ENCODE assay signal across 1 cellular context in the genomic region with DNA sequence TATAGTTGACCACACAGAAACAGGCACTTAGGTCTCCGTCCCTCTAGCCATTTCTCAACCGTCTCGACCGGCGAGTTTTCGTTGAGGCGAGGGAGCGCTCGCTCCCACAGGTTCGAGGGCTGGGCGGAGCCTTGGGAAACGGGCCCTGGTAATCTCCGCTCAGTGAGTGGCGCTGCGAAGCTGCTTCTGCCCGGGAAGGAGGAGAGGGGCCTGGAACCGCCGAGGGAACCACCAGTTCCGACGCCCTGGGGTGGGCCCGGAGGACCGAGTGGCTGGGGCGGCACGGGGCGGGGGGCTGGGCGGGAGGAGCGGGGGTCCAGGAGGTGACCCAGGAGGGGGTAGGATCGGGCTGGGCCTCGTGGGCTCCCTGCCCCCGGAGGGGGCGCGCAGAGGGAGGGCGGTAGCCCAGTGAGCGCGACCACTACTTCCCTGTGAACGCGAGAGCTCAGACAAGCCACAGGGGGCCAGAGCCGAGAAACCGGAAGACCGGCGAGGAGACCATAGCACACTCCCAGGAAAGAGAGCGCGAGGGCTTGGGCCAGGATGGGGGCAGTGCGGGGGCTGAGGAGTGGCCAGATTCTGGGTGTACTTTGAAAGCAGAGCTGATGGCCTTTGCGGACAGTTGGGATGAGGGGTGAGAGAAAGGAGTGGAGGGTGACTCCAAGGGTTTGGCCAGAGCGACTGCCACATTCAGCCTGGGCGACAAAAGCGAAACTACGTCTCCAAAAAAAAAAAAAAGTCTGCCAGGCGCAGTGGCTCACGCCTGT.
TF ChIP-seq lines count a peak whose summit lies in the region.

No MANE protein-coding gene starts in this region.

TF ChIP-seq in HepG2, 621 proteins besides CTCF, POLR2A, EP300 and RAD21 (continued from another document and continues in another):
- TF ChIP-seq, protein P1, sequence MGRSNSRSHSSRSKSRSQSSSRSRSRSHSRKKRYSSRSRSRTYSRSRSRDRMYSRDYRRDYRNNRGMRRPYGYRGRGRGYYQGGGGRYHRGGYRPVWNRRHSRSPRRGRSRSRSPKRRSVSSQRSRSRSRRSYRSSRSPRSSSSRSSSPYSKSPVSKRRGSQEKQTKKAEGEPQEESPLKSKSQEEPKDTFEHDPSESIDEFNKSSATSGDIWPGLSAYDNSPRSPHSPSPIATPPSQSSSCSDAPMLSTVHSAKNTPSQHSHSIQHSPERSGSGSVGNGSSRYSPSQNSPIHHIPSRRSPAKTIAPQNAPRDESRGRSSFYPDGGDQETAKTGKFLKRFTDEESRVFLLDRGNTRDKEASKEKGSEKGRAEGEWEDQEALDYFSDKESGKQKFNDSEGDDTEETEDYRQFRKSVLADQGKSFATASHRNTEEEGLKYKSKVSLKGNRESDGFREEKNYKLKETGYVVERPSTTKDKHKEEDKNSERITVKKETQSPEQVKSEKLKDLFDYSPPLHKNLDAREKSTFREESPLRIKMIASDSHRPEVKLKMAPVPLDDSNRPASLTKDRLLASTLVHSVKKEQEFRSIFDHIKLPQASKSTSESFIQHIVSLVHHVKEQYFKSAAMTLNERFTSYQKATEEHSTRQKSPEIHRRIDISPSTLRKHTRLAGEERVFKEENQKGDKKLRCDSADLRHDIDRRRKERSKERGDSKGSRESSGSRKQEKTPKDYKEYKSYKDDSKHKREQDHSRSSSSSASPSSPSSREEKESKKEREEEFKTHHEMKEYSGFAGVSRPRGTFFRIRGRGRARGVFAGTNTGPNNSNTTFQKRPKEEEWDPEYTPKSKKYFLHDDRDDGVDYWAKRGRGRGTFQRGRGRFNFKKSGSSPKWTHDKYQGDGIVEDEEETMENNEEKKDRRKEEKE (IDR thresholded peaks at IDR 0.05) = no peak
- peak; percentile 8; the same call in 1 of the 2 replicates for TF ChIP-seq SATB2 (CRISPR knock-in tag; IDR thresholded peaks at IDR 0.05)
- no peak; the same call in 1 of the 2 replicates for TF ChIP-seq DNMT3B (CRISPR knock-in tag; conservative IDR thresholded peaks at IDR 0.05)
- TF ChIP-seq, protein P2, sequence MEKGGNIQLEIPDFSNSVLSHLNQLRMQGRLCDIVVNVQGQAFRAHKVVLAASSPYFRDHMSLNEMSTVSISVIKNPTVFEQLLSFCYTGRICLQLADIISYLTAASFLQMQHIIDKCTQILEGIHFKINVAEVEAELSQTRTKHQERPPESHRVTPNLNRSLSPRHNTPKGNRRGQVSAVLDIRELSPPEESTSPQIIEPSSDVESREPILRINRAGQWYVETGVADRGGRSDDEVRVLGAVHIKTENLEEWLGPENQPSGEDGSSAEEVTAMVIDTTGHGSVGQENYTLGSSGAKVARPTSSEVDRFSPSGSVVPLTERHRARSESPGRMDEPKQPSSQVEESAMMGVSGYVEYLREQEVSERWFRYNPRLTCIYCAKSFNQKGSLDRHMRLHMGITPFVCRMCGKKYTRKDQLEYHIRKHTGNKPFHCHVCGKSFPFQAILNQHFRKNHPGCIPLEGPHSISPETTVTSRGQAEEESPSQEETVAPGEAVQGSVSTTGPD (CRISPR knock-in tag; IDR thresholded peaks at IDR 0.05) = no peak
- TF ChIP-seq ZNF777 (CRISPR knock-in tag; IDR thresholded peaks at IDR 0.05) = peak; percentile 79; the same call in 1 of the 2 replicates
- no peak for TF ChIP-seq MED8 (CRISPR knock-in tag; IDR thresholded peaks at IDR 0.05; ENCODE audit: insufficient replicate concordance)
- TF ChIP-seq, protein P3, sequence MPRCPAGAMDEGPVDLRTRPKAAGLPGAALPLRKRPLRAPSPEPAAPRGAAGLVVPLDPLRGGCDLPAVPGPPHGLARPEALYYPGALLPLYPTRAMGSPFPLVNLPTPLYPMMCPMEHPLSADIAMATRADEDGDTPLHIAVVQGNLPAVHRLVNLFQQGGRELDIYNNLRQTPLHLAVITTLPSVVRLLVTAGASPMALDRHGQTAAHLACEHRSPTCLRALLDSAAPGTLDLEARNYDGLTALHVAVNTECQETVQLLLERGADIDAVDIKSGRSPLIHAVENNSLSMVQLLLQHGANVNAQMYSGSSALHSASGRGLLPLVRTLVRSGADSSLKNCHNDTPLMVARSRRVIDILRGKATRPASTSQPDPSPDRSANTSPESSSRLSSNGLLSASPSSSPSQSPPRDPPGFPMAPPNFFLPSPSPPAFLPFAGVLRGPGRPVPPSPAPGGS (CRISPR knock-in tag; IDR thresholded peaks at IDR 0.05) = no peak
- 0 out of 2 replicates have a peak, but pooled peaks have one; percentile 1 for TF ChIP-seq FOXA3 (CRISPR knock-in tag; IDR thresholded peaks at IDR 0.05)
- TF ChIP-seq ZNF570 (CRISPR knock-in tag; IDR thresholded peaks at IDR 0.05; ENCODE audit: borderline replicate concordance) = no peak; the same call in 1 of the 2 replicates
- TF ChIP-seq RBM22 (optimal IDR thresholded peaks at IDR 0.05; ENCODE audit: low read length) = peak; percentile 64
- no peak for TF ChIP-seq YEATS2 (CRISPR knock-in tag; IDR thresholded peaks at IDR 0.05; ENCODE audit: borderline replicate concordance)
- TF ChIP-seq, protein P4, sequence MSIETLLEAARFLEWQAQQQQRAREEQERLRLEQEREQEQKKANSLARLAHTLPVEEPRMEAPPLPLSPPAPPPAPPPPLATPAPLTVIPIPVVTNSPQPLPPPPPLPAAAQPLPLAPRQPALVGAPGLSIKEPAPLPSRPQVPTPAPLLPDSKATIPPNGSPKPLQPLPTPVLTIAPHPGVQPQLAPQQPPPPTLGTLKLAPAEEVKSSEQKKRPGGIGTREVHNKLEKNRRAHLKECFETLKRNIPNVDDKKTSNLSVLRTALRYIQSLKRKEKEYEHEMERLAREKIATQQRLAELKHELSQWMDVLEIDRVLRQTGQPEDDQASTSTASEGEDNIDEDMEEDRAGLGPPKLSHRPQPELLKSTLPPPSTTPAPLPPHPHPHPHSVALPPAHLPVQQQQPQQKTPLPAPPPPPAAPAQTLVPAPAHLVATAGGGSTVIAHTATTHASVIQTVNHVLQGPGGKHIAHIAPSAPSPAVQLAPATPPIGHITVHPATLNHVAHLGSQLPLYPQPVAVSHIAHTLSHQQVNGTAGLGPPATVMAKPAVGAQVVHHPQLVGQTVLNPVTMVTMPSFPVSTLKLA (IDR thresholded peaks at IDR 0.05) = no peak
- TF ChIP-seq JUNB (CRISPR knock-in tag; IDR thresholded peaks at IDR 0.05; ENCODE audit: borderline replicate concordance) = no peak
- no peak; the same call in 1 of the 2 replicates for TF ChIP-seq ARNT2 (CRISPR knock-in tag; IDR thresholded peaks at IDR 0.05; ENCODE audit: low read depth)
- TF ChIP-seq MEF2D (CRISPR knock-in tag; IDR thresholded peaks at IDR 0.05) = no peak; the same call in 1 of the 2 replicates
- TF ChIP-seq TOE1 (CRISPR knock-in tag; IDR thresholded peaks at IDR 0.05) = no peak
- TF ChIP-seq, protein P5, sequence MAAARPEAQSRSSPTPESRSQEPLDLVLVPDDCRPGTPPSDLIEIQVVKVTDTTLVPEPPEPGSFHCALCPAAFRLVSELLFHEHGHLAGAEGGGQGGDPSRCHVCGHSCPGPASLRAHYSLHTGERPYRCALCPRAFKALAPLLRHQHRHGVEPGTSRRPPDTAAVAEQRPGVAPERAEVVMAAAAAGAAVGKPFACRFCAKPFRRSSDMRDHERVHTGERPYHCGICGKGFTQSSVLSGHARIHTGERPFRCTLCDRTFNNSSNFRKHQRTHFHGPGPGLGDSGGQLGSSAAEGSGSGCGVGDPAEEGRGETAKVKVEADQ (CRISPR knock-in tag; IDR thresholded peaks at IDR 0.05; ENCODE audit: borderline replicate concordance) = no peak; the same call in 1 of the 2 replicates
- TF ChIP-seq ZNF543 (CRISPR knock-in tag; IDR thresholded peaks at IDR 0.05) = 0 out of 2 replicates have a peak, but pooled peaks have one; percentile 10
- 0 out of 2 replicates have a peak, but pooled peaks have one; percentile 38 for TF ChIP-seq GZF1 (CRISPR knock-in tag; IDR thresholded peaks at IDR 0.05)
- no peak for TF ChIP-seq ZNF550 (CRISPR knock-in tag; IDR thresholded peaks at IDR 0.05; ENCODE audit: borderline replicate concordance)
- peak; percentile 35; the same call in 1 of the 2 replicates for TF ChIP-seq MZF1 (CRISPR knock-in tag; IDR thresholded peaks at IDR 0.05; ENCODE audit: borderline replicate concordance)
- TF ChIP-seq ZNF367 (CRISPR knock-in tag; IDR thresholded peaks at IDR 0.05; ENCODE audit: borderline replicate concordance) = no peak
- TF ChIP-seq, protein P6, sequence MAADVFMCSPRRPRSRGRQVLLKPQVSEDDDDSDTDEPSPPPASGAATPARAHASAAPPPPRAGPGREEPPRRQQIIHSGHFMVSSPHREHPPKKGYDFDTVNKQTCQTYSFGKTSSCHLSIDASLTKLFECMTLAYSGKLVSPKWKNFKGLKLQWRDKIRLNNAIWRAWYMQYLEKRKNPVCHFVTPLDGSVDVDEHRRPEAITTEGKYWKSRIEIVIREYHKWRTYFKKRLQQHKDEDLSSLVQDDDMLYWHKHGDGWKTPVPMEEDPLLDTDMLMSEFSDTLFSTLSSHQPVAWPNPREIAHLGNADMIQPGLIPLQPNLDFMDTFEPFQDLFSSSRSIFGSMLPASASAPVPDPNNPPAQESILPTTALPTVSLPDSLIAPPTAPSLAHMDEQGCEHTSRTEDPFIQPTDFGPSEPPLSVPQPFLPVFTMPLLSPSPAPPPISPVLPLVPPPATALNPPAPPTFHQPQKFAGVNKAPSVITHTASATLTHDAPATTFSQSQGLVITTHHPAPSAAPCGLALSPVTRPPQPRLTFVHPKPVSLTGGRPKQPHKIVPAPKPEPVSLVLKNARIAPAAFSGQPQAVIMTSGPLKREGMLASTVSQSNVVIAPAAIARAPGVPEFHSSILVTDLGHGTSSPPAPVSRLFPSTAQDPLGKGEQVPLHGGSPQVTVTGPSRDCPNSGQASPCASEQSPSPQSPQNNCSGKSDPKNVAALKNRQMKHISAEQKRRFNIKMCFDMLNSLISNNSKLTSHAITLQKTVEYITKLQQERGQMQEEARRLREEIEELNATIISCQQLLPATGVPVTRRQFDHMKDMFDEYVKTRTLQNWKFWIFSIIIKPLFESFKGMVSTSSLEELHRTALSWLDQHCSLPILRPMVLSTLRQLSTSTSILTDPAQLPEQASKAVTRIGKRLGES (CRISPR knock-in tag; IDR thresholded peaks at IDR 0.05; ENCODE audit: borderline replicate concordance) = no peak
- TF ChIP-seq, protein P7, sequence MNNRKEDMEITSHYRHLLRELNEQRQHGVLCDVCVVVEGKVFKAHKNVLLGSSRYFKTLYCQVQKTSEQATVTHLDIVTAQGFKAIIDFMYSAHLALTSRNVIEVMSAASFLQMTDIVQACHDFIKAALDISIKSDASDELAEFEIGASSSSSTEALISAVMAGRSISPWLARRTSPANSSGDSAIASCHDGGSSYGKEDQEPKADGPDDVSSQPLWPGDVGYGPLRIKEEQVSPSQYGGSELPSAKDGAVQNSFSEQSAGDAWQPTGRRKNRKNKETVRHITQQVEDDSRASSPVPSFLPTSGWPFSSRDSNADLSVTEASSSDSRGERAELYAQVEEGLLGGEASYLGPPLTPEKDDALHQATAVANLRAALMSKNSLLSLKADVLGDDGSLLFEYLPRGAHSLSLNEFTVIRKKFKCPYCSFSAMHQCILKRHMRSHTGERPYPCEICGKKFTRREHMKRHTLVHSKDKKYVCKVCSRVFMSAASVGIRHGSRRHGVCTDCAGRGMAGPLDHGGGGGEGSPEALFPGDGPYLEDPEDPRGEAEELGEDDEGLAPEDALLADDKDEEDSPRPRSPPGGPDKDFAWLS (CRISPR knock-in tag; IDR thresholded peaks at IDR 0.05; ENCODE audit: borderline replicate concordance) = no peak
- TF ChIP-seq, protein P8, sequence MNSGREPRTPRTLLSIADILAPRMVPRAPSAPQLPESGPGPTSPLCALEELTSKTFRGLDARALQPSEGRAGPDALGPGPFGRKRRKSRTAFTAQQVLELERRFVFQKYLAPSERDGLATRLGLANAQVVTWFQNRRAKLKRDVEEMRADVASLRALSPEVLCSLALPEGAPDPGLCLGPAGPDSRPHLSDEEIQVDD (CRISPR knock-in tag; IDR thresholded peaks at IDR 0.05; ENCODE audit: borderline replicate concordance) = no peak
- TF ChIP-seq, protein P9, sequence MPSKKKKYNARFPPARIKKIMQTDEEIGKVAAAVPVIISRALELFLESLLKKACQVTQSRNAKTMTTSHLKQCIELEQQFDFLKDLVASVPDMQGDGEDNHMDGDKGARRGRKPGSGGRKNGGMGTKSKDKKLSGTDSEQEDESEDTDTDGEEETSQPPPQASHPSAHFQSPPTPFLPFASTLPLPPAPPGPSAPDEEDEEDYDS (CRISPR knock-in tag; IDR thresholded peaks at IDR 0.05) = peak; percentile 13
- TF ChIP-seq ZKSCAN8 (CRISPR knock-in tag; IDR thresholded peaks at IDR 0.05; ENCODE audit: borderline replicate concordance) = no peak
- no peak for TF ChIP-seq NFE2L2 (IDR thresholded peaks at IDR 0.05; ENCODE audit: low read length)
- TF ChIP-seq ZNF614 (CRISPR knock-in tag; IDR thresholded peaks at IDR 0.05; ENCODE audit: borderline replicate concordance) = no peak
- no peak for TF ChIP-seq NFE2L1 (CRISPR knock-in tag; IDR thresholded peaks at IDR 0.05; ENCODE audit: borderline replicate concordance)
- TF ChIP-seq, protein P10, sequence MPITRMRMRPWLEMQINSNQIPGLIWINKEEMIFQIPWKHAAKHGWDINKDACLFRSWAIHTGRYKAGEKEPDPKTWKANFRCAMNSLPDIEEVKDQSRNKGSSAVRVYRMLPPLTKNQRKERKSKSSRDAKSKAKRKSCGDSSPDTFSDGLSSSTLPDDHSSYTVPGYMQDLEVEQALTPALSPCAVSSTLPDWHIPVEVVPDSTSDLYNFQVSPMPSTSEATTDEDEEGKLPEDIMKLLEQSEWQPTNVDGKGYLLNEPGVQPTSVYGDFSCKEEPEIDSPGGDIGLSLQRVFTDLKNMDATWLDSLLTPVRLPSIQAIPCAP (CRISPR knock-in tag; IDR thresholded peaks at IDR 0.05; ENCODE audit: low read depth) = no peak
- no peak for TF ChIP-seq CAMTA2 (CRISPR knock-in tag; IDR thresholded peaks at IDR 0.05; ENCODE audit: borderline replicate concordance)
- TF ChIP-seq, protein P11, sequence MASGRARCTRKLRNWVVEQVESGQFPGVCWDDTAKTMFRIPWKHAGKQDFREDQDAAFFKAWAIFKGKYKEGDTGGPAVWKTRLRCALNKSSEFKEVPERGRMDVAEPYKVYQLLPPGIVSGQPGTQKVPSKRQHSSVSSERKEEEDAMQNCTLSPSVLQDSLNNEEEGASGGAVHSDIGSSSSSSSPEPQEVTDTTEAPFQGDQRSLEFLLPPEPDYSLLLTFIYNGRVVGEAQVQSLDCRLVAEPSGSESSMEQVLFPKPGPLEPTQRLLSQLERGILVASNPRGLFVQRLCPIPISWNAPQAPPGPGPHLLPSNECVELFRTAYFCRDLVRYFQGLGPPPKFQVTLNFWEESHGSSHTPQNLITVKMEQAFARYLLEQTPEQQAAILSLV (CRISPR knock-in tag; IDR thresholded peaks at IDR 0.05; ENCODE audit: borderline replicate concordance) = 0 out of 2 replicates have a peak, but pooled peaks have one; percentile 49
- TF ChIP-seq, protein P12, sequence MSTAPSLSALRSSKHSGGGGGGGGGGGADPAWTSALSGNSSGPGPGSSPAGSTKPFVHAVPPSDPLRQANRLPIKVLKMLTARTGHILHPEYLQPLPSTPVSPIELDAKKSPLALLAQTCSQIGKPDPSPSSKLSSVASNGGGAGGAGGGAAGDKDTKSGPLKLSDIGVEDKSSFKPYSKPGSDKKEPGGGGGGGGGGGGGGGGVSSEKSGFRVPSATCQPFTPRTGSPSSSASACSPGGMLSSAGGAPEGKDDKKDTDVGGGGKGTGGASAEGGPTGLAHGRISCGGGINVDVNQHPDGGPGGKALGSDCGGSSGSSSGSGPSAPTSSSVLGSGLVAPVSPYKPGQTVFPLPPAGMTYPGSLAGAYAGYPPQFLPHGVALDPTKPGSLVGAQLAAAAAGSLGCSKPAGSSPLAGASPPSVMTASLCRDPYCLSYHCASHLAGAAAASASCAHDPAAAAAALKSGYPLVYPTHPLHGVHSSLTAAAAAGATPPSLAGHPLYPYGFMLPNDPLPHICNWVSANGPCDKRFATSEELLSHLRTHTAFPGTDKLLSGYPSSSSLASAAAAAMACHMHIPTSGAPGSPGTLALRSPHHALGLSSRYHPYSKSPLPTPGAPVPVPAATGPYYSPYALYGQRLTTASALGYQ (CRISPR knock-in tag; IDR thresholded peaks at IDR 0.05) = no peak; the same call in 1 of the 2 replicates
- TF ChIP-seq THYN1 (CRISPR knock-in tag; IDR thresholded peaks at IDR 0.05; ENCODE audit: borderline replicate concordance, low read depth) = no peak
- no peak for TF ChIP-seq SRF (IDR thresholded peaks at IDR 0.05; ENCODE audit: low read depth, low read length)
- TF ChIP-seq KDM6A (CRISPR knock-in tag; IDR thresholded peaks at IDR 0.05; ENCODE audit: low read depth) = no peak
